Comparison of ENCODE assay signal across 8 cellular contexts in genomic region chr11:83071641-83072591, GRCh38. TPM values are rescaled to one million over a fixed set of nuclear protein-coding genes. Genes with fewer than 3 reads are reported as not detected.
DNase-seq lines count a peak whose midpoint lies in the region; ATAC-seq and TF ChIP-seq lines count a peak whose summit lies in the region.

TSS of gene RAB30 (minus strand) at chr11:83071897. CDS start at chr11:82997316, 74,581 bp downstream.

- ATAC-seq in HG02588 (IDR thresholded peaks at IDR 0.05; ENCODE audit: unreplicated experiment) (peak; percentile 96), thoracic aorta (ENCODE audit: insufficient number of reproducible peaks, low FRiP score, low read depth) (peak; percentile 100)
- ATAC-seq in activated naive CD4-positive, alpha-beta T cell treated with anti-CD3 and anti-CD28 coated beads, Interleukin-2, amount 50 U/mL, for 72 hours = peak; percentile 96 to 99

- H3K27me3 ChIP-seq in osteoblast (ENCODE audit: insufficient read depth, low read length) (no peaks in the 10 kb centered on the region), thoracic aorta (replicated peaks; ENCODE audit: insufficient read depth) (no peaks in the 10 kb centered on the region)

- H4K20me1 ChIP-seq in osteoblast (ENCODE audit: insufficient read depth, low read length) = peaks cover 16% of the 10 kb centered on the region

- H3K4me1 ChIP-seq in osteoblast (ENCODE audit: insufficient read depth, low read length) = peaks cover 24% of the 10 kb centered on the region
- H3K4me1 ChIP-seq in thoracic aorta (ENCODE audit: control insufficient read depth in 1 of 2, low read depth in 2 of 2) = peaks cover 20 to 38% of the 10 kb centered on the region in 2 donors

- H3K9me3 ChIP-seq in SK-N-MC (ENCODE audit: low read depth, low read length) (no peaks in the 10 kb centered on the region), osteoblast (ENCODE audit: low read depth, low read length) (no peaks in the 10 kb centered on the region), thoracic aorta (no peaks in the 10 kb centered on the region)

- peak within 1 kb of the TSS; percentile 93 for H3K4me3 ChIP-seq in GM08714 (ENCODE audit: low read length)
- H3K4me3 ChIP-seq in SK-N-MC = peak within 1 kb of the TSS; percentile 93
- peak within 1 kb of the TSS; percentile 92 for H3K4me3 ChIP-seq in osteoblast (ENCODE audit: insufficient read depth, low read length)
- H3K4me3 ChIP-seq in thoracic aorta = peak within 1 kb of the TSS; percentile 90

- DNase-seq in NCI-H1048 (lab: John Stamatoyannopoulos, UW) (peak; percentile 98), SK-N-MC (ENCODE audit: low read depth, low spot score) (peak; percentile 98), glutamatergic neuron (peak; percentile 89), osteoblast (ENCODE audit: insufficient read length, low spot score, missing footprints) (peak; percentile 94), thoracic aorta (ENCODE audit: low spot score) (peak; percentile 99)
- peak; percentile 86 to 93 for DNase-seq in activated naive CD4-positive, alpha-beta T cell treated with anti-CD3 and anti-CD28 coated beads, Interleukin-2, amount 50 U/mL, for 72 hours (ENCODE audit: low spot score in 2 of 2)

- H3K27me3 Mint-ChIP-seq in glutamatergic neuron (ENCODE audit: unreplicated experiment) = no peaks in the 10 kb centered on the region

- peak within 1 kb of the TSS; percentile 98 for H3K4me2 ChIP-seq in osteoblast (ENCODE audit: insufficient read depth, low read length)

- H3K79me2 ChIP-seq in osteoblast (ENCODE audit: insufficient read depth, low read length) = peaks cover 76% of the 10 kb centered on the region

- H3K36me3 Mint-ChIP-seq in activated naive CD4-positive, alpha-beta T cell treated with anti-CD3 and anti-CD28 coated beads, Interleukin-2, amount 50 U/mL, for 72 hours = peaks cover 0 to 6% of the 10 kb centered on the region in 2 donors
- H3K36me3 Mint-ChIP-seq in glutamatergic neuron (ENCODE audit: unreplicated experiment) = no peaks in the 10 kb centered on the region

- H3K27ac Mint-ChIP-seq in activated naive CD4-positive, alpha-beta T cell treated with anti-CD3 and anti-CD28 coated beads, Interleukin-2, amount 50 U/mL, for 72 hours = no peak within 1 kb of the TSS
- H3K27ac Mint-ChIP-seq in glutamatergic neuron (ENCODE audit: unreplicated experiment) = no peak within 1 kb of the TSS

- H2AFZ ChIP-seq in osteoblast (ENCODE audit: low read length) = peak within 1 kb of the TSS; percentile 97

- H3K9me3 Mint-ChIP-seq in activated naive CD4-positive, alpha-beta T cell treated with anti-CD3 and anti-CD28 coated beads, Interleukin-2, amount 50 U/mL, for 72 hours = no peaks in the 10 kb centered on the region
- H3K9me3 Mint-ChIP-seq in glutamatergic neuron (ENCODE audit: unreplicated experiment) = no peaks in the 10 kb centered on the region

- no peak for TF ChIP-seq CTCF in glutamatergic neuron (IDR thresholded peaks at IDR 0.05; ENCODE audit: partially characterized antibody, unreplicated experiment)
- no peak for TF ChIP-seq CTCF in osteoblast (IDR thresholded peaks at IDR 0.05; ENCODE audit: extremely low read depth, low read depth, low read length)
- TF ChIP-seq CTCF in thoracic aorta (IDR thresholded peaks at IDR 0.05) = no peak

- no peak within 1 kb of the TSS for H3K4me3 Mint-ChIP-seq in glutamatergic neuron (ENCODE audit: unreplicated experiment)

- peaks cover 24% of the 10 kb centered on the region for H3K4me1 Mint-ChIP-seq in glutamatergic neuron (ENCODE audit: low read depth, unreplicated experiment)

- H3K9ac ChIP-seq in SK-N-MC (ENCODE audit: insufficient read length) = peak within 1 kb of the TSS; percentile 99

- H3K36me3 ChIP-seq in SK-N-MC (ENCODE audit: insufficient read depth, low read length) (peaks cover 33% of the 10 kb centered on the region), osteoblast (ENCODE audit: insufficient read depth, low read length) (peaks cover 4% of the 10 kb centered on the region), thoracic aorta (no peaks in the 10 kb centered on the region)

- H3K27ac ChIP-seq in SK-N-MC (peak within 1 kb of the TSS; percentile 92), osteoblast (ENCODE audit: low read depth, low read length) (peak within 1 kb of the TSS; percentile 96), thoracic aorta (peak within 1 kb of the TSS; percentile 90 to 94)

RNA-seq across cellular contexts. Expression of gene RAB30, which starts in this region (rescaled TPM):
- 10 to 100 TPM in 1 of 2 donors, 1 to 10 TPM in 1; 8.7 to 12.1 TPM for total RNA-seq in activated naive CD4-positive, alpha-beta T cell treated with anti-CD3 and anti-CD28 coated beads, Interleukin-2, amount 50 U/mL, for 72 hours
- total RNA-seq in glutamatergic neuron (ENCODE audit: unreplicated experiment) (59.4 TPM), osteoblast (21.0 and 27.4 TPM in 2 replicates), thoracic aorta (10 to 100 TPM; 16.6 to 25.7 TPM)

Comparison
In these comparisons a context has a peak if more than half of its experiments do, and no peak if none do; other contexts are left out.
1. Peak in every context shown above with its lines: DNase-seq, ATAC-seq, H3K4me3 ChIP-seq and H3K27ac ChIP-seq.